Comparison of ENCODE assay signal across 10 cellular contexts in genomic region chr6:98824163-98824906, GRCh38. TPM values are rescaled to one million over a fixed set of nuclear protein-coding genes. Genes with fewer than 3 reads are reported as not detected.
DNase-seq lines count a peak whose midpoint lies in the region; ATAC-seq and TF ChIP-seq lines count a peak whose summit lies in the region.
"Had no signal": no experiment of that assay in that cellular context is flagged by ENCODE, and none has a peak within 500 bp of the region (broad histone marks: within the 10 kb centered on the region; RNA-seq: fewer than 3 reads in every experiment).

No MANE protein-coding gene starts in this region.

- TF ChIP-seq CTCF in cardiac muscle cell (IDR thresholded peaks at IDR 0.05; ENCODE audit: low read depth, low read length), result no peak
- TF ChIP-seq CTCF in tibial nerve (IDR thresholded peaks at IDR 0.05), result no peak
- no peak for TF ChIP-seq CTCF in transverse colon (IDR thresholded peaks at IDR 0.05)

- H3K27ac Mint-ChIP-seq in memory B cell, result no peak overlapping the region

- no peak for TF ChIP-seq EP300 in tibial nerve (IDR thresholded peaks at IDR 0.05)
- TF ChIP-seq EP300 in transverse colon (IDR thresholded peaks at IDR 0.05; ENCODE audit: low read depth), result no peak

- peaks cover 77% of the 10 kb centered on the region for H3K27me3 ChIP-seq in cardiac muscle cell
- H3K27me3 ChIP-seq in tibial nerve, result peaks cover 0 to 59% of the 10 kb centered on the region in 2 donors
- peaks cover 95% of the 10 kb centered on the region for H3K27me3 ChIP-seq in transverse colon

- H3K9me3 ChIP-seq in cardiac muscle cell (ENCODE audit: low read depth), result no peaks in the 10 kb centered on the region
- H3K9me3 ChIP-seq in tibial nerve, result no peaks in the 10 kb centered on the region
- H3K9me3 ChIP-seq in transverse colon, result no peaks in the 10 kb centered on the region

- TF ChIP-seq POLR2A in tibial nerve (IDR thresholded peaks at IDR 0.05) (no peak), transverse colon (IDR thresholded peaks at IDR 0.05) (no peak)

- H3K9me3 Mint-ChIP-seq in memory B cell, result peaks cover 5% of the 10 kb centered on the region

- peaks cover 5% of the 10 kb centered on the region for H3K36me3 Mint-ChIP-seq in memory B cell

- peaks cover 16% of the 10 kb centered on the region for H3K4me1 Mint-ChIP-seq in memory B cell

- no peak overlapping the region for H3K27ac ChIP-seq in cardiac muscle cell
- H3K27ac ChIP-seq in tibial nerve, result no peak overlapping the region
- H3K27ac ChIP-seq in transverse colon, result no peak overlapping the region
- H3K27ac ChIP-seq: HL-60 had no signal

- WGBS in tibial nerve, 2 donors, result 2% methylated on average over 37 to 45 of the region's 45 CpGs
- 16 to 28% methylated on average over 7 to 43 of the region's 45 CpGs for WGBS in transverse colon (ENCODE audit: low coverage in 1 of 2), 2 donors

- DNase-seq in cardiac muscle cell (ENCODE audit: low read depth in 1 of 2, low spot score in 1 of 2) (peak in 1 of 2 donors; percentile 48), left ventricle myocardium superior (no peak), astrocyte of the hippocampus (ENCODE audit: low read depth, low spot score) (peak; percentile 82), memory B cell (ENCODE audit: low spot score in 2 of 2) (no peak), tibial nerve (ENCODE audit: low spot score in 2 of 2) (no peak), UCSD-AML1 (lab: John Stamatoyannopoulos, UW; ENCODE audit: unreplicated experiment) (no peak), transverse colon (no peak)
- no peak for DNase-seq in central memory CD4-positive, alpha-beta T cell
- DNase-seq: activated gamma-delta T cell had no signal

- H3K4me3 Mint-ChIP-seq in memory B cell, result peak overlapping the region; percentile 45

- H3K4me1 ChIP-seq in cardiac muscle cell (ENCODE audit: low read depth) (peaks cover 6% of the 10 kb centered on the region), tibial nerve (peaks cover 0 to 37% (median 10%) of the 10 kb centered on the region in 4 donors), transverse colon (peaks cover 0 to 19% (median 5%) of the 10 kb centered on the region in 4 donors)

- in situ Hi-C loops in transverse colon (cut with MboI; ENCODE audit: low pct_ligation_motif_present in 1 of 4, low pct_unique_long_range_greater_than_20kb in 1 of 4, low sequenced_read_pairs in 3 of 4), result no loop called here

- peak overlapping the region; percentile 37 for H3K4me3 ChIP-seq in cardiac muscle cell
- H3K4me3 ChIP-seq in tibial nerve, result peak overlapping the region; percentile 8 to 48 (median 26)
- H3K4me3 ChIP-seq in transverse colon, result no peak overlapping the region

- intact Hi-C loops in left ventricle myocardium superior (cut with micrococcal nuclease) (no loop called here), transverse colon (cut with DNase I; ENCODE audit: low total_unique reads) (no loop called here)

- H3K36me3 ChIP-seq in cardiac muscle cell, result no peaks in the 10 kb centered on the region
- H3K36me3 ChIP-seq in tibial nerve, result no peaks in the 10 kb centered on the region
- no peaks in the 10 kb centered on the region for H3K36me3 ChIP-seq in transverse colon

- peaks cover 33% of the 10 kb centered on the region for H3K27me3 Mint-ChIP-seq in memory B cell

- ATAC-seq in left ventricle myocardium superior (no peak), memory B cell (ENCODE audit: low read depth) (no peak)

RNA-seq across cellular contexts. Expression of gene POU3F2, which starts 10.0 kb away (rescaled TPM):
- 0.48 and 1.3 TPM in 2 replicates for total RNA-seq in cardiac muscle cell
- polyA plus RNA-seq in cardiac muscle cell, result 0.12 and 0.32 TPM in 2 replicates
- total RNA-seq in left ventricle myocardium superior, result not detected
- total RNA-seq in tibial nerve, result 1 to 10 TPM; 1.8 to 4.4 (median 3.6) TPM
- not detected for total RNA-seq in transverse colon

Comparison
In these comparisons a context has a peak if more than half of its experiments do, and no peak if none do; other contexts are left out.
1. H3K4me3 ChIP-seq: peak in cardiac muscle cell (single experiment) and tibial nerve (4 of 4); none in transverse colon (0 of 4).